8 cellular contexts compared by ENCODE assay signal in the genomic region with DNA sequence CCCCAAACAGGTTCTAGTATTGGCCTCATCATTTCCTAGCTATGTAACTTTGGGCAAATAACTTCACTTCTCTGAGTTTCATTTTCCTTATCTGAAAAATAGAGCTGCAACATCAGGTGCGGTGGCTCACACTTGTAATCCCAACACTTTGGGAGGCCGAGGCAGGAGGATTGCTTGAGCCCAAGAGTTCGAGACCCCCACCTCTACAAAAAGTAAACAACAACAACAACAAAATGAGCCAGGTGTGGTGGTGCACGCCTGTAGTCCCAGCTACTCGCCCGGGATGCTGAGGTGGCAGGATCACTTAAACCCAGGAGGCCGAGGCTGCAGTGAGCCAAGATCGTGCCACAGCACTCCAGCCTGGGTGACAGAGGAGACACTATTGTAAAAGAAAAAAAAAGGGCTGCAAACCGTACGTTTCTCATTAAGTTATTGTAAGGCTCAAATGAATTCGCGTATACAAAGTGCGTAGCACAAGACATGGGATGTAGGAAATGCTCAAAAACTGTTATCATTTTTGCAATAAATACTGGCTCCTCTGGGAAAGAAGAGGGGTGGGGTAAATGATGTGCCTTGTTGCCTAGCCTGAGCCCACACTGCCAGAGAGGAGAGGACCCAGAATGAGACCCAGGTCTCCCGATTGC. TPM values are rescaled to one million over a fixed set of nuclear protein-coding genes. Genes with fewer than 3 reads are reported as not detected.
A peak's percentile ranks its signal among the peaks of the same experiment; 100 is the strongest.
DNase-seq lines count a peak whose midpoint lies in the region; ATAC-seq and TF ChIP-seq lines count a peak whose summit lies in the region.

No MANE protein-coding gene starts in this region.

- DNase-seq in HAP-1 (ENCODE audit: low spot score in 2 of 2) (no peak), iPS DF 6.9 (ENCODE audit: low read depth, low spot score) (no peak), spleen (no peak), NCI-H69 (lab: John Stamatoyannopoulos, UW) (no peak)
- DNase-seq in activated CD4-positive, alpha-beta memory T cell treated with anti-CD3 and anti-CD28 coated beads for 36 hours: no peak

- intact Hi-C loops in activated CD4-positive, alpha-beta memory T cell treated with anti-CD3 and anti-CD28 coated beads for 36 hours (cut with micrococcal nuclease): no loop called here
- intact Hi-C loops in spleen (cut with DNase I; ENCODE audit: low total_unique reads): no loop called here

- H3K27me3 Mint-ChIP-seq in activated CD4-positive, alpha-beta memory T cell treated with anti-CD3 and anti-CD28 coated beads for 36 hours: no peaks in the 10 kb centered on the region

- H3K9me3 ChIP-seq in HAP-1: no peaks in the 10 kb centered on the region
- H3K9me3 ChIP-seq in iPS DF 6.9 (ENCODE audit: control insufficient read depth, insufficient read depth, low read length): no peaks in the 10 kb centered on the region
- no peaks in the 10 kb centered on the region for H3K9me3 ChIP-seq in spleen

- TF ChIP-seq POLR2A in spleen (IDR thresholded peaks at IDR 0.05): no peak

- H3K4me1 ChIP-seq in HAP-1 (peaks cover 10% of the 10 kb centered on the region), iPS DF 6.9 (ENCODE audit: control insufficient read depth, insufficient read depth, low read length) (no peaks in the 10 kb centered on the region), spleen (peaks cover 21 to 77% (median 44%) of the 10 kb centered on the region in 6 donors)

- H3K27me3 ChIP-seq in HAP-1 (ENCODE audit: low read depth): no peaks in the 10 kb centered on the region
- H3K27me3 ChIP-seq in iPS DF 6.9 (ENCODE audit: control insufficient read depth, insufficient read depth, low read length): no peaks in the 10 kb centered on the region
- H3K27me3 ChIP-seq in spleen (replicated peaks in 1 of 7): no peaks in the 10 kb centered on the region

- no peaks in the 10 kb centered on the region for H3K9me3 Mint-ChIP-seq in activated CD4-positive, alpha-beta memory T cell treated with anti-CD3 and anti-CD28 coated beads for 36 hours

- peak overlapping the region; percentile 94 for H3K27ac Mint-ChIP-seq in activated CD4-positive, alpha-beta memory T cell treated with anti-CD3 and anti-CD28 coated beads for 36 hours

- CTCF ChIA-PET in activated CD4-positive, alpha-beta memory T cell treated with anti-CD3 and anti-CD28 coated beads for 36 hours (lab: Charles Lee): interaction anchor here (0.8 to 1.1 kb wide), 2 partner anchors 55 to 421 kb away, joined by 3 to 5 read pairs; a partner anchor contains a TSS

- in situ Hi-C loops in HAP-1 (cut with MboI; ENCODE audit: low sequenced_read_pairs): no loop called here

- H3K4me3 ChIP-seq in HAP-1: peak overlapping the region; percentile 79
- H3K4me3 ChIP-seq in iPS DF 6.9 (ENCODE audit: low read length): peak overlapping the region; percentile 75; the same call in 1 of the 2 replicates
- H3K4me3 ChIP-seq in spleen: peak overlapping the region; percentile 72 to 98 (median 84)

- ATAC-seq in HG03521 (IDR thresholded peaks at IDR 0.05; ENCODE audit: unreplicated experiment) (no peak), GM18502 (IDR thresholded peaks at IDR 0.05; ENCODE audit: poor library complexity, unreplicated experiment) (no peak), GM19023 (IDR thresholded peaks at IDR 0.05; ENCODE audit: unreplicated experiment) (no peak)

- WGBS in iPS DF 6.9 (ENCODE audit: insufficient coverage, insufficient read length): no CpG with 5 or more reads among the region's 14 CpGs
- WGBS in spleen, 5 donors: 74 to 80% (median 77%) methylated on average over 14 of the region's 14 CpGs

- peak overlapping the region; percentile 89 for H3K4me3 Mint-ChIP-seq in activated CD4-positive, alpha-beta memory T cell treated with anti-CD3 and anti-CD28 coated beads for 36 hours

- peaks cover 5% of the 10 kb centered on the region for H3K36me3 Mint-ChIP-seq in activated CD4-positive, alpha-beta memory T cell treated with anti-CD3 and anti-CD28 coated beads for 36 hours

- POLR2A ChIA-PET in activated CD4-positive, alpha-beta memory T cell treated with anti-CD3 and anti-CD28 coated beads for 36 hours (lab: Charles Lee): interaction anchor here (0.5 to 1.1 kb wide), 2 partner anchors 8 to 516 kb away, joined by 3 to 4 read pairs; no protein-coding TSS in a partner anchor

- no peaks in the 10 kb centered on the region; the same call in 1 of the 2 replicates for H3K36me3 ChIP-seq in HAP-1 (replicated peaks)
- H3K36me3 ChIP-seq in iPS DF 6.9 (ENCODE audit: control insufficient read depth, insufficient read depth, low read length): no peaks in the 10 kb centered on the region
- H3K36me3 ChIP-seq in spleen: peaks cover 0 to 20% (median 3%) of the 10 kb centered on the region in 6 donors

- no peak for TF ChIP-seq CTCF in spleen (IDR thresholded peaks at IDR 0.05 in 8 of 11, conservative IDR thresholded peaks at IDR 0.05 in 3 of 11)

- peaks cover 45% of the 10 kb centered on the region for H3K4me1 Mint-ChIP-seq in activated CD4-positive, alpha-beta memory T cell treated with anti-CD3 and anti-CD28 coated beads for 36 hours (ENCODE audit: low read depth)

- H3K27ac ChIP-seq in iPS DF 6.9 (ENCODE audit: low read length) (no peak overlapping the region), spleen (peak overlapping the region in 7 of 8 donors; percentile 76 to 93 (median 87))

RNA-seq across cellular contexts. Expression of a gene that starts 0.9 kb away (rescaled TPM):
- total RNA-seq in activated CD4-positive, alpha-beta memory T cell treated with anti-CD3 and anti-CD28 coated beads for 36 hours: 10 to 100 TPM; 14.2 to 17.1 TPM
- 10 to 100 TPM; 12.9 to 19.9 (median 17.8) TPM for total RNA-seq in spleen
- polyA plus RNA-seq in spleen: 10 to 100 TPM; 15.2 to 21.5 (median 16.4) TPM

RNA-seq across cellular contexts. Expression of a gene that starts 48.2 kb away (rescaled TPM):
- 10 to 100 TPM; 45.0 to 46.6 TPM for total RNA-seq in activated CD4-positive, alpha-beta memory T cell treated with anti-CD3 and anti-CD28 coated beads for 36 hours
- total RNA-seq in spleen: 100 to 1,000 TPM in 4 of 7 donors, 10 to 100 TPM in 3; 88.0 to 134 (median 110) TPM
- 10 to 100 TPM; 32.9 to 46.8 (median 46.6) TPM for polyA plus RNA-seq in spleen

RNA-seq across cellular contexts. Expression of a gene that starts 51.3 kb away (rescaled TPM):
- 10 to 100 TPM; 52.1 to 56.7 TPM for total RNA-seq in activated CD4-positive, alpha-beta memory T cell treated with anti-CD3 and anti-CD28 coated beads for 36 hours
- 100 to 1,000 TPM; 101 to 169 (median 129) TPM for total RNA-seq in spleen
- 10 to 100 TPM; 26.5 to 35.5 (median 32.0) TPM for polyA plus RNA-seq in spleen
